21 cellular contexts compared by ENCODE assay signal in genomic region chr11:81892770-81893635, GRCh38.
"Had no signal": no experiment of that assay in that cellular context is flagged by ENCODE, and none has a peak within 500 bp of the region (broad histone marks: within the 10 kb centered on the region; RNA-seq: fewer than 3 reads in every experiment).

No MANE protein-coding gene starts in this region.

- H3K9ac ChIP-seq: parathyroid adenoma had no signal

- ATAC-seq: gastrocnemius medialis; heart right ventricle; left lobe of liver; mucosa of descending colon; naive thymus-derived CD8-positive, alpha-beta T cell; psoas muscle had no signal

- H3K9me3 ChIP-seq: esophagus muscularis mucosa, gastrocnemius medialis, mucosa of descending colon, psoas muscle, right lobe of liver had no signal

- H3K36me3 ChIP-seq: esophagus muscularis mucosa, gastrocnemius medialis, heart right ventricle, right lobe of liver, tibial nerve had no signal

- H3K27ac ChIP-seq: epithelial cell of prostate, esophagus muscularis mucosa, gastrocnemius medialis, heart right ventricle, parathyroid adenoma, psoas muscle, right lobe of liver, tibial nerve had no signal

- H3K4me3 Mint-ChIP-seq: naive thymus-derived CD8-positive, alpha-beta T cell had no signal

- H3K4me1 ChIP-seq: esophagus muscularis mucosa, gastrocnemius medialis, heart right ventricle, parathyroid adenoma, psoas muscle, right lobe of liver, tibial nerve had no signal

- H3K79me2 ChIP-seq: parathyroid adenoma had no signal

- DNase-seq: central memory CD4-positive, alpha-beta T cell; effector memory CD4-positive, alpha-beta T cell; gastrocnemius medialis; heart right ventricle; hypothalamus; mammary epithelial cell; mucosa of descending colon; naive thymus-derived CD8-positive, alpha-beta T cell; nucleus accumbens; psoas muscle; retina; stimulated activated CD4-positive, alpha-beta T cell treated with anti-CD3 and anti-CD28 coated beads, Interleukin-2, amount 100 ng/mL, for 24 hours; stimulated activated CD4-positive, alpha-beta T cell treated with anti-CD3 and anti-CD28 coated beads, Interleukin-4, amount 100 ng/mL, for 4 hours; stimulated activated naive CD4-positive, alpha-beta T cell treated with Interleukin-2 at 50 U/mL for 16 hours had no signal

- H3K4me1 Mint-ChIP-seq: naive thymus-derived CD8-positive, alpha-beta T cell had no signal

- H3K4me3 ChIP-seq: esophagus muscularis mucosa, gastrocnemius medialis, heart right ventricle, mucosa of descending colon, psoas muscle, right lobe of liver, tibial nerve had no signal

- H3K27me3 ChIP-seq: esophagus muscularis mucosa, gastrocnemius medialis, heart right ventricle, right lobe of liver, tibial nerve had no signal

- FAIRE-seq: islet of Langerhans had no signal

- H2AFZ ChIP-seq: parathyroid adenoma had no signal
